19 cellular contexts compared by ENCODE assay signal in the genomic region with DNA sequence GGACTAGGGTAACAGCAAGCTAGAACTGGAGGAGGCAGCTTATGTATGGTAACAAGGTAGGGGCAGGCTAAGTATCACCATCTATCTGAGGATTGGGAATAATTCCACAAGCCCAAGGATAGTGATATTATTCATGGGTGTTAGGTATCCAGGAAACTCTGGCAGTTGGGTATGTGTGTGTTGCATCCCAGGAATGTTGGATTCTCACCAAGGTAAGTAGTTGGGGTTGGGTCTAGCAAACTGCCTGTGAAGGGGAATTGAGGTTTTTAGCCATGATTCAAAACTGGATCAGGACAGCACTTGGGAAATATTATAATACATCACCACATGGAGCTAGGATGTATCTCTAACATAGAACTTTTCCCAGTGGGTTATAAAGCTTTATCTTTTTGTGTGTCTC.
"Had no signal": no experiment of that assay in that cellular context is flagged by ENCODE, and none has a peak within 500 bp of the region (broad histone marks: within the 10 kb centered on the region; RNA-seq: fewer than 3 reads in every experiment).

No MANE protein-coding gene starts in this region.

- H3K27me3 ChIP-seq: breast epithelium, right lobe of liver, transverse colon, vagina had no signal

- H3K27ac ChIP-seq: breast epithelium, lower lobe of right lung, prostate gland, right lobe of liver, transverse colon, vagina, VCaP had no signal

- H3K9me3 ChIP-seq: breast epithelium, lower lobe of right lung, prostate gland, right lobe of liver, transverse colon, vagina had no signal

- H3K36me3 ChIP-seq: breast epithelium, lower lobe of right lung, prostate gland, right lobe of liver, transverse colon, vagina had no signal

- DNase-seq: activated CD4-positive, alpha-beta memory T cell treated with anti-CD3 and anti-CD28 coated beads for 36 hours; activated CD4-positive, alpha-beta T cell treated with anti-CD3 and anti-CD28 coated beads for 36 hours; activated CD8-positive, alpha-beta memory T cell treated with anti-CD3 and anti-CD28 coated beads, Interleukin-2, amount 10 ng/mL, durations not matched to agents 7 days and 5 days; activated T-cell treated with anti-CD3 and anti-CD28 coated beads, Interleukin-2, amount 50 U/mL, for 24 hours; endodermal cell; hypothalamus; left colon; lower lobe of right lung; nephron progenitor cell; right lobe of liver; stimulated activated CD4-positive, alpha-beta T cell treated with anti-CD3 and anti-CD28 coated beads, Interleukin-4, amount 100 ng/mL, for 4 hours; stimulated activated CD8-positive, alpha-beta memory T cell treated with anti-CD3 and anti-CD28 coated beads, Interleukin-4, amount 100 ng/mL, for 48 hours; stimulated activated naive CD4-positive, alpha-beta T cell treated with Interleukin-2 at 50 U/mL for 16 hours; transverse colon had no signal

- ATAC-seq: activated CD4-positive, alpha-beta T cell treated with anti-CD3 and anti-CD28 coated beads for 36 hours; activated CD8-positive, alpha-beta memory T cell treated with anti-CD3 and anti-CD28 coated beads, Interleukin-2, amount 10 ng/mL, durations not matched to agents 7 days and 5 days; left colon; lower lobe of right lung; right lobe of liver had no signal

- H3K4me1 ChIP-seq: breast epithelium, lower lobe of right lung, prostate gland, right lobe of liver, transverse colon, vagina had no signal

- H3K4me3 ChIP-seq: breast epithelium, lower lobe of right lung, prostate gland, right lobe of liver, smooth muscle cell, transverse colon, vagina had no signal

- H3K4me2 ChIP-seq: smooth muscle cell had no signal
